23 cellular contexts compared by ENCODE assay signal in the genomic region with DNA sequence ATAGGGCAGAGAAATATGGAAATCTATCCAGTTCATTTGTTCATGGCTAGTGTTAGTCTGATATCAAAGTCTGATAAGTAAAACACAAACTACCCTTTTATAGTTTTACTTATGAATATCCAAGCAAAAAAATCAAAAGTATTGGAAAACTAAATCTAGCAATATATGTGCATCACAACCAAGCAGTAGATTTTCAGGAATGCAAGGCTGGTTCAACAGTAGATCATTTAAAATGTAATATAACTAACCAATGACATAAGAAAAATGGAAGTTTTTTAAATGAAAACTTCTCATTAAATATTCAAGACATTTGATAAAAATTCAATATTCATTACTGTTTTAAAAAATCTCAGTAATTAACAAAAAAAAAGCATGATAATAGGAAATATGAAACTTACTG. TPM values are rescaled to one million over a fixed set of nuclear protein-coding genes. Genes with fewer than 3 reads are reported as not detected.
DNase-seq lines count a peak whose midpoint lies in the region; ATAC-seq and TF ChIP-seq lines count a peak whose summit lies in the region.
"Had no signal": no experiment of that assay in that cellular context is flagged by ENCODE, and none has a peak within 500 bp of the region (broad histone marks: within the 10 kb centered on the region; RNA-seq: fewer than 3 reads in every experiment).

No MANE protein-coding gene starts in this region.

- TF ChIP-seq CTCF in HEK293 (tag by site-specific recombination; IDR thresholded peaks at IDR 0.05): no peak
- TF ChIP-seq CTCF in omental fat pad (IDR thresholded peaks at IDR 0.05): no peak

- H3K27ac Mint-ChIP-seq in activated naive CD4-positive, alpha-beta T cell treated with anti-CD3 and anti-CD28 coated beads, Interleukin-2, amount 50 U/mL, for 24 hours: peak overlapping the region; percentile 23
- H3K27ac Mint-ChIP-seq: CD14-positive monocyte; CD4-positive, alpha-beta memory T cell; CD4-positive, CD25-positive, alpha-beta regulatory T cell; CD8-positive, alpha-beta memory T cell had no signal

- H3K4me3 ChIP-seq in HEK293 (ENCODE audit: low read depth, low read length): no peak overlapping the region
- H3K4me3 ChIP-seq: BLaER1 had no signal

- H3K9me3 Mint-ChIP-seq in activated naive CD4-positive, alpha-beta T cell treated with anti-CD3 and anti-CD28 coated beads, Interleukin-2, amount 50 U/mL, for 24 hours: peaks cover 7% of the 10 kb centered on the region

- peaks cover 7% of the 10 kb centered on the region for H3K27me3 Mint-ChIP-seq in activated naive CD4-positive, alpha-beta T cell treated with anti-CD3 and anti-CD28 coated beads, Interleukin-2, amount 50 U/mL, for 24 hours

- H3K4me1 Mint-ChIP-seq in activated naive CD4-positive, alpha-beta T cell treated with anti-CD3 and anti-CD28 coated beads, Interleukin-2, amount 50 U/mL, for 24 hours: no peaks in the 10 kb centered on the region
- H3K4me1 Mint-ChIP-seq: CD14-positive monocyte; CD4-positive, alpha-beta memory T cell; CD4-positive, CD25-positive, alpha-beta regulatory T cell; CD8-positive, alpha-beta memory T cell had no signal

- H3K9me3 ChIP-seq in HEK293 (ENCODE audit: control insufficient read depth, insufficient read depth, low read depth, low read length): no peaks in the 10 kb centered on the region
- H3K9me3 ChIP-seq: BE2C had no signal

- H3K36me3 Mint-ChIP-seq in activated naive CD4-positive, alpha-beta T cell treated with anti-CD3 and anti-CD28 coated beads, Interleukin-2, amount 50 U/mL, for 24 hours: peaks cover 3% of the 10 kb centered on the region
- H3K36me3 Mint-ChIP-seq: CD14-positive monocyte; CD4-positive, alpha-beta memory T cell; CD4-positive, CD25-positive, alpha-beta regulatory T cell had no signal

- CTCF ChIA-PET in HEK293 (lab: Yijun Ruan, JAX): no interaction called here

- H3K27ac ChIP-seq in HEK293 (ENCODE audit: extremely low read depth, low read depth, low read length): no peak overlapping the region
- H3K27ac ChIP-seq: 22Rv1, BLaER1 had no signal

- no peak overlapping the region for H3K4me3 Mint-ChIP-seq in activated naive CD4-positive, alpha-beta T cell treated with anti-CD3 and anti-CD28 coated beads, Interleukin-2, amount 50 U/mL, for 24 hours
- H3K4me3 Mint-ChIP-seq: CD14-positive monocyte; CD4-positive, alpha-beta memory T cell; CD4-positive, CD25-positive, alpha-beta regulatory T cell; CD8-positive, alpha-beta memory T cell had no signal

- no peak for ATAC-seq in omental fat pad (ENCODE audit: low FRiP score)
- ATAC-seq in HG03097 (IDR thresholded peaks at IDR 0.05; ENCODE audit: low FRiP score, unreplicated experiment): no peak

- DNase-seq in DMS53 (lab: John Stamatoyannopoulos, UW) (peak; percentile 1), DMS53 treated with DMSO at 0.1 percent for 48 hours (lab: John Stamatoyannopoulos, UW; ENCODE audit: unreplicated experiment) (no peak), omental fat pad (ENCODE audit: low spot score) (no peak)
- no peak for DNase-seq in activated naive CD4-positive, alpha-beta T cell treated with anti-CD3 and anti-CD28 coated beads, Interleukin-2, amount 50 U/mL, for 16 hours
- DNase-seq: ACHN; BE2C; C1 segment of cervical spinal cord; CD4-positive, alpha-beta memory T cell; CD4-positive, CD25-positive, alpha-beta regulatory T cell; CD8-positive, alpha-beta memory T cell; COR-L47; DMS 273 treated with DMSO at 0.1 percent for 48 hours; DMS153; DMS79 treated with DMSO at 0.1 percent for 48 hours; GF-D8 had no signal

- no peaks in the 10 kb centered on the region for H3K4me1 ChIP-seq in HEK293 (ENCODE audit: control insufficient read depth, insufficient read depth, low read length)
- H3K4me1 ChIP-seq: BE2C, BLaER1 had no signal

- POLR2A ChIA-PET in HEK293 (lab: Yijun Ruan, JAX): no interaction called here

- no peaks in the 10 kb centered on the region for H3K36me3 ChIP-seq in HEK293 (ENCODE audit: control insufficient read depth in 2 of 2, insufficient read depth in 1 of 2, low read length in 2 of 2)
- H3K36me3 ChIP-seq: BE2C, BLaER1 had no signal

TF ChIP-seq in HEK293, 187 proteins besides CTCF, POLR2A, EP300 and RAD21:
- no peak for TF ChIP-seq ZNF629 (tag by site-specific recombination; IDR thresholded peaks at IDR 0.05)
- TF ChIP-seq ZNF529 (tag by site-specific recombination; IDR thresholded peaks at IDR 0.05; ENCODE audit: insufficient replicate concordance): no peak
- TF ChIP-seq BCL11B (tag by site-specific recombination; IDR thresholded peaks at IDR 0.05; ENCODE audit: low read depth): no peak
- peak; percentile 31 for TF ChIP-seq SETDB1 (IDR thresholded peaks at IDR 0.05; ENCODE audit: insufficient read length, low read length)

RNA-seq across cellular contexts. Expression of a gene that starts 12.8 kb away (rescaled TPM):
- 10 to 100 TPM; 12.2 to 56.8 (median 36.3) TPM for total RNA-seq in omental fat pad
- total RNA-seq: A172; A673; CD4-positive, CD25-positive, alpha-beta regulatory T cell had no signal

RNA-seq across cellular contexts. Expression of a gene that starts 59.8 kb away (rescaled TPM):
- 100 to 1,000 TPM in 2 of 4 donors, 10 to 100 TPM in 2; 16.6 to 172 (median 69.6) TPM for total RNA-seq in omental fat pad
- total RNA-seq: A172; CD4-positive, CD25-positive, alpha-beta regulatory T cell had no signal
